Comparison of ENCODE assay signal across 8 cellular contexts in genomic region chr5:16616536-16617271, GRCh38. TPM values are rescaled to one million over a fixed set of nuclear protein-coding genes. Genes with fewer than 3 reads are reported as not detected.
DNase-seq lines count a peak whose midpoint lies in the region.

Gene RETREG1 (minus strand): TSS chr5:16616997. CDS start chr5:16616971, 26 bp downstream.

- H3K4me3 ChIP-seq in GM08714 (ENCODE audit: low read length) (peak within 1 kb of the TSS; percentile 76), H7 (ENCODE audit: insufficient read depth, low read depth, low read length) (peak within 1 kb of the TSS; percentile 57)

- peaks cover 30% of the 10 kb centered on the region for H3K27me3 ChIP-seq in H7 (ENCODE audit: control insufficient read depth, insufficient read depth, low read length)

- DNase-seq in H7, result peak; percentile 85
- peak; percentile 74 for DNase-seq in NCI-H1048 (lab: John Stamatoyannopoulos, UW)
- DNase-seq in activated CD4-positive, alpha-beta T cell treated with anti-CD3 and anti-CD28 coated beads, Interleukin-2, amount 50 U/mL, for 1 hour, result peak; percentile 85
- peak; percentile 18 for DNase-seq in dermis blood vessel endothelial cell
- peak; percentile 4 to 10 for DNase-seq in lung microvascular endothelial cell (ENCODE audit: low read depth in 2 of 2)
- peak; percentile 52 to 65 (median 63) for DNase-seq in stimulated activated CD4-positive, alpha-beta T cell treated with anti-CD3 and anti-CD28 coated beads, TNF-alpha, amount 100 ng/mL, for 48 hours (ENCODE audit: low read depth in 3 of 3)
- DNase-seq in cerebellar nuclear complex (lab: John Stamatoyannopoulos, UW), result no peak

- H3K36me3 ChIP-seq in H7 (replicated peaks; ENCODE audit: control insufficient read depth, insufficient read depth, low read length), result no peaks in the 10 kb centered on the region

RNA-seq across cellular contexts. Expression of gene RETREG1, which starts in this region (rescaled TPM):
- total RNA-seq in H7 (2014; rRNA removed; shearing (Covaris generic)), result 0.28 and 0.74 TPM in 2 replicates
- total RNA-seq in dermis blood vessel endothelial cell (0.19 and 0.51 TPM in 2 replicates), lung microvascular endothelial cell (under 0.01 TPM in 1 of 2 replicates, not detected in the other)

Comparison
In these comparisons a context has a peak if more than half of its experiments do, and no peak if none do; other contexts are left out.
1. Peak in DNase-seq and H3K4me3 ChIP-seq in H7; RNA of the gene not detected or under 1 TPM.
2. Peak in DNase-seq in dermis blood vessel endothelial cell; RNA of the gene not detected or under 1 TPM.
3. Peak in DNase-seq in lung microvascular endothelial cell; RNA of the gene not detected or under 1 TPM.
4. DNase-seq: peak in NCI-H1048 (single experiment), activated CD4-positive, alpha-beta T cell treated with anti-CD3 and anti-CD28 coated beads, Interleukin-2, amount 50 U/mL, for 1 hour (single experiment) and stimulated activated CD4-positive, alpha-beta T cell treated with anti-CD3 and anti-CD28 coated beads, TNF-alpha, amount 100 ng/mL, for 48 hours (3 of 3); none in cerebellar nuclear complex (0 of 2).